ENCODE assay signal across 20 cellular contexts in the genomic region with DNA sequence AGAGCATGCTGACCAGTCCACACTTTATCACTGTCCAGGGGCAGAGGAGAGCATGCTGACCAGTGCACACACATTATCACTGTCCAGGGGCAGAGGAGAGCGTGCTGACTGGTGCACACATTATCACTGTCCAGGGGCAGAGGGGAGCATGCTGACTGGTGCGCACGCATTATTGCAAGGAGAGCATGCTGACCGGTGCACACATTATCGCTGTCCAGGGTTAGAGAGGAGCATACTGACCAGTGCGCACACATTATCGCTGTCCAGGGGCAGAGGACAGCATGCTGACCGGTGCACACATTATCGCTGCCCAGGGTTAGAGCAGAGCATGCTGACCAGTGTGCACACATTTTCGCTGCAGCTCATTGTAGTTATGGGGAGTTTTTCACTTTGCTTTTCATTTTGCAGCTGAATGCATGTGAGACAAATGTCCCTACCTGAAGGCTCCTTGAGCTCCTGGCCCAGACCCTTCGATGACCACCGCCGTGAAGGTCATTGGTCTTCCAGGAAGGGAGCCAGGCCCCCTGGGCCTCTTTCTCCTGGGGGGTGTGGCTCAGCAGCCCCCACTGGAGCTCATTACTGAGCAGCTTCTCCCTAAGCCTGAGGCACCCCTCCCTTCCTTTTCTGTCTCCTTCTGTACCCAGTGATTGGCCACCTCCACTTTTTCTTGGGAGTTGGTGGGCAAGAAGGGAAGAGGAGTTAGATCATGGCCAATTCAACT.
"Had no signal": no experiment of that assay in that cellular context is flagged by ENCODE, and none has a peak within 500 bp of the region (broad histone marks: within the 10 kb centered on the region; RNA-seq: fewer than 3 reads in every experiment).

No MANE protein-coding gene starts in this region.

- H3K4me3 Mint-ChIP-seq: activated CD4-positive, alpha-beta T cell treated with anti-CD3 and anti-CD28 coated beads, Interleukin-2, amount 10 ng/mL, durations not matched to agents 7 days and 5 days; activated naive CD4-positive, alpha-beta T cell treated with anti-CD3 and anti-CD28 coated beads, Interleukin-2, amount 10 ng/mL, durations not matched to agents 7 days and 5 days; activated naive CD8-positive, alpha-beta T cell treated with anti-CD3 and anti-CD28 coated beads, Interleukin-2, amount 50 U/mL, for 24 hours; central memory CD8-positive, alpha-beta T cell; naive thymus-derived CD4-positive, alpha-beta T cell; stimulated activated naive CD8-positive, alpha-beta T cell treated with anti-CD3 and anti-CD28 coated beads, Interleukin-15, Interleukin-2, amounts not matched to agents 100 ng/mL and 50 ng/mL, for 24 hours; T-helper 1 cell treated with Interleukin-12 subunit alpha and Interleukin-12 subunit beta and Interleukin-4 antibody, amounts not matched to agents 30 μg/mL and 1 μg/mL, for 36 hours had no signal

- H3K4me1 Mint-ChIP-seq: activated CD4-positive, alpha-beta T cell treated with anti-CD3 and anti-CD28 coated beads, Interleukin-2, amount 10 ng/mL, durations not matched to agents 7 days and 5 days; activated naive CD4-positive, alpha-beta T cell treated with anti-CD3 and anti-CD28 coated beads, Interleukin-2, amount 10 ng/mL, durations not matched to agents 7 days and 5 days; activated naive CD8-positive, alpha-beta T cell treated with anti-CD3 and anti-CD28 coated beads, Interleukin-2, amount 50 U/mL, for 24 hours; central memory CD8-positive, alpha-beta T cell had no signal

- H3K4me3 ChIP-seq: coronary artery, esophagus squamous epithelium, mucosa of descending colon, suprapubic skin, transverse colon had no signal

- DNase-seq: activated CD4-positive, alpha-beta T cell treated with anti-CD3 and anti-CD28 coated beads, Interleukin-2, amount 10 ng/mL, durations not matched to agents 7 days and 5 days; activated CD8-positive, alpha-beta memory T cell treated with anti-CD3 and anti-CD28 coated beads, Interleukin-2, amount 50 U/mL, for 4 hours; activated effector memory CD4-positive, alpha-beta T cell treated with Interleukin-2 at 50 U/mL for 16 hours; activated naive CD4-positive, alpha-beta T cell treated with anti-CD3 and anti-CD28 coated beads, Interleukin-2, amount 10 ng/mL, durations not matched to agents 7 days and 5 days; activated naive CD8-positive, alpha-beta T cell treated with anti-CD3 and anti-CD28 coated beads, Interleukin-2, amount 50 U/mL, for 24 hours; activated T-cell treated with anti-CD3 and anti-CD28 coated beads, Interleukin-2, amount 50 U/mL, for 48 hours; anterior cingulate cortex; brain microvascular endothelial cell; esophagus squamous epithelium; left cardiac atrium; mammary epithelial cell; mucosa of descending colon; naive thymus-derived CD4-positive, alpha-beta T cell; nucleus accumbens; transverse colon had no signal

- ATAC-seq: activated naive CD8-positive, alpha-beta T cell treated with anti-CD3 and anti-CD28 coated beads, Interleukin-2, amount 50 U/mL, for 24 hours; left cardiac atrium; mucosa of descending colon; naive thymus-derived CD4-positive, alpha-beta T cell had no signal

- H3K9me3 Mint-ChIP-seq: activated CD4-positive, alpha-beta T cell treated with anti-CD3 and anti-CD28 coated beads, Interleukin-2, amount 10 ng/mL, durations not matched to agents 7 days and 5 days; activated naive CD4-positive, alpha-beta T cell treated with anti-CD3 and anti-CD28 coated beads, Interleukin-2, amount 10 ng/mL, durations not matched to agents 7 days and 5 days; activated naive CD8-positive, alpha-beta T cell treated with anti-CD3 and anti-CD28 coated beads, Interleukin-2, amount 50 U/mL, for 24 hours; central memory CD8-positive, alpha-beta T cell; stimulated activated naive CD8-positive, alpha-beta T cell treated with anti-CD3 and anti-CD28 coated beads, Interleukin-15, Interleukin-2, amounts not matched to agents 100 ng/mL and 50 ng/mL, for 24 hours; T-helper 1 cell treated with Interleukin-12 subunit alpha and Interleukin-12 subunit beta and Interleukin-4 antibody, amounts not matched to agents 30 μg/mL and 1 μg/mL, for 36 hours had no signal

- H3K36me3 Mint-ChIP-seq: activated naive CD4-positive, alpha-beta T cell treated with anti-CD3 and anti-CD28 coated beads, Interleukin-2, amount 10 ng/mL, durations not matched to agents 7 days and 5 days; naive thymus-derived CD4-positive, alpha-beta T cell had no signal

- H3K4me1 ChIP-seq: esophagus squamous epithelium, suprapubic skin, transverse colon had no signal

- H3K27me3 Mint-ChIP-seq: activated CD4-positive, alpha-beta T cell treated with anti-CD3 and anti-CD28 coated beads, Interleukin-2, amount 10 ng/mL, durations not matched to agents 7 days and 5 days had no signal

- H3K27ac Mint-ChIP-seq: activated CD4-positive, alpha-beta T cell treated with anti-CD3 and anti-CD28 coated beads, Interleukin-2, amount 10 ng/mL, durations not matched to agents 7 days and 5 days; activated naive CD4-positive, alpha-beta T cell treated with anti-CD3 and anti-CD28 coated beads, Interleukin-2, amount 10 ng/mL, durations not matched to agents 7 days and 5 days; activated naive CD8-positive, alpha-beta T cell treated with anti-CD3 and anti-CD28 coated beads, Interleukin-2, amount 50 U/mL, for 24 hours; naive thymus-derived CD4-positive, alpha-beta T cell; stimulated activated naive CD8-positive, alpha-beta T cell treated with anti-CD3 and anti-CD28 coated beads, Interleukin-15, Interleukin-2, amounts not matched to agents 100 ng/mL and 50 ng/mL, for 24 hours; T-helper 1 cell treated with Interleukin-12 subunit alpha and Interleukin-12 subunit beta and Interleukin-4 antibody, amounts not matched to agents 30 μg/mL and 1 μg/mL, for 36 hours had no signal

- H3K36me3 ChIP-seq: brain microvascular endothelial cell, esophagus squamous epithelium, suprapubic skin, transverse colon had no signal

- H3K9me3 ChIP-seq: esophagus squamous epithelium, mucosa of descending colon, suprapubic skin, transverse colon had no signal

- H3K27me3 ChIP-seq: brain microvascular endothelial cell, transverse colon had no signal

- H3K27ac ChIP-seq: brain microvascular endothelial cell, coronary artery, esophagus squamous epithelium, suprapubic skin, transverse colon had no signal
